ENCODE assay signal across 2 cellular contexts in genomic region chr20:17768267-17768666, GRCh38.
TF ChIP-seq lines count a peak whose summit lies in the region.

No MANE protein-coding gene starts in this region.

TF ChIP-seq in GM23338, 12 proteins besides CTCF, POLR2A, EP300 and RAD21 (continued from another document):
- TF ChIP-seq ZNF462 (CRISPR knock-in tag; IDR thresholded peaks at IDR 0.05): no peak
- TF ChIP-seq POLR2AphosphoS5 (IDR thresholded peaks at IDR 0.05; ENCODE audit: low read depth): no peak
- no peak for TF ChIP-seq CREB1 (CRISPR knock-in tag; IDR thresholded peaks at IDR 0.05; ENCODE audit: low read depth)
- no peak for TF ChIP-seq EZH2 (IDR thresholded peaks at IDR 0.05; ENCODE audit: low read depth, unreplicated experiment)
- no peak for TF ChIP-seq JUNB (IDR thresholded peaks at IDR 0.05; ENCODE audit: unreplicated experiment)

TF ChIP-seq in HepG2, 621 proteins besides CTCF, POLR2A, EP300 and RAD21 (continued from another document):
- TF ChIP-seq AHDC1 (CRISPR knock-in tag; IDR thresholded peaks at IDR 0.05; ENCODE audit: borderline replicate concordance) (no peak), MTA1 (CRISPR knock-in tag; IDR thresholded peaks at IDR 0.05; ENCODE audit: borderline replicate concordance) (no peak), RFXANK (CRISPR knock-in tag; IDR thresholded peaks at IDR 0.05) (peak; percentile 96)
TF ChIP-seq in HepG2: peak in this region for 3.
